In the genomic region with DNA sequence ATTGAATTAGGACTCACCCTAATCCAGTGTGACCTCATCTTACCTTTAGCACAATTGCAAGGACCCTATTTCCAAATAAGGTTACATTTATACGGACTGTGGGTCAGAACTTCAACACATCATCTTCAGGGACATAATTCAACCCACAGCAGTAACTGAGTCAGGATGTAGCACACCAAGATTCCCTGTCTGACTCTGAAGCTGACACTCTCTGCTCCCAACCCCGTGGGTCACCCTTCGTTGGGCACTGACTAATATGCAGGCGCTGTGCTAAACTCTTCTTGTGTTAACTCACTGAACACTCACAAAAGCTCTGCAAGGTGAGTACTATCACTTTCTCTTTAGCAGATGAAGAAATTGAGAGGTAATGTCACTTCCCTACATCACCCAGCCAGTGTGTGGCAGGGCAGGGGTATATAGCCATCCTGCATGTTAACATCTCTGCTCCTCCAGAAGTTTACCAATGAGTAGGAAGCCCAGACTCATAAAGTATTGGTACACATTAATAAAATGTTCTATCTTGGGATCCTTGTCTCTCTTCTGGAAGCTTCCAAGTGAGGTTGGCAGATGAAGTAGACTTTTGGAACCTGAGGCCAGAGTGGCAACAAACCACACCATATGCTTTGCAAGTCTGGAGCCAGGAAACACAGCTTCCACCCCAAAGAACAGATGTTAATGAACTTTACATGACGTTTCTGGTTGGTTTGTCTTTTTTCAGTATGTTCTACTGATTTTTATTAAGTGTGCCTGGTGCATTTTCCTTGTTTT, we compare ENCODE assay signal across 21 cellular contexts.
DNase-seq lines count a peak whose midpoint lies in the region; ATAC-seq and TF ChIP-seq lines count a peak whose summit lies in the region.
"Had no signal": no experiment of that assay in that cellular context is flagged by ENCODE, and none has a peak within 500 bp of the region (broad histone marks: within the 10 kb centered on the region; RNA-seq: fewer than 3 reads in every experiment).

No MANE protein-coding gene starts in this region.

- no peak overlapping the region for H3K4me3 ChIP-seq in epithelial cell of proximal tubule (ENCODE audit: low read depth, low read length)
- no peak overlapping the region for H3K4me3 ChIP-seq in CD8-positive, alpha-beta T cell (ENCODE audit: low read depth, low read length)
- H3K4me3 ChIP-seq: GM23338, Peyer's patch, SJCRH30 had no signal

- H3K4me1 Mint-ChIP-seq in CD8-positive, alpha-beta T cell (ENCODE audit: low read depth): no peaks in the 10 kb centered on the region
- H3K4me1 Mint-ChIP-seq: B cell, GM23338 had no signal

- peaks cover 7% of the 10 kb centered on the region for H3K27me3 Mint-ChIP-seq in CD8-positive, alpha-beta T cell (ENCODE audit: low read depth)

- no peak overlapping the region for H3K27ac Mint-ChIP-seq in CD8-positive, alpha-beta T cell
- H3K27ac Mint-ChIP-seq: B cell, GM23338 had no signal

- POLR2A ChIA-PET in CD8-positive, alpha-beta T cell (lab: Charles Lee): no interaction called here

- H3K36me3 ChIP-seq in CD8-positive, alpha-beta T cell (ENCODE audit: insufficient read depth, low read length): no peaks in the 10 kb centered on the region
- H3K36me3 ChIP-seq: Peyer's patch, SJCRH30 had no signal

- TF ChIP-seq CTCF in epithelial cell of proximal tubule (conservative IDR thresholded peaks at IDR 0.05; ENCODE audit: low read depth, low read length): no peak
- no peak for TF ChIP-seq CTCF in CD8-positive, alpha-beta T cell (IDR thresholded peaks at IDR 0.05)

- no peaks in the 10 kb centered on the region for H3K27me3 ChIP-seq in CD8-positive, alpha-beta T cell (ENCODE audit: insufficient read depth, low read length)
- H3K27me3 ChIP-seq: Peyer's patch, SJCRH30 had no signal

- DNase-seq in ACHN: peak; percentile 76
- peak; percentile 51 for DNase-seq in G401 (ENCODE audit: low spot score)
- DNase-seq in NCI-H1694 treated with DMSO at 0.1 percent for 48 hours (lab: John Stamatoyannopoulos, UW): peak; percentile 88
- DNase-seq in epithelial cell of proximal tubule (ENCODE audit: low read depth): peak; percentile 70
- DNase-seq in ecto neural progenitor cell (ENCODE audit: low spot score): no peak
- no peak for DNase-seq in HUDEP-2 (lab: John Stamatoyannopoulos, UW; ENCODE audit: unreplicated experiment in 76 of 76)
- DNase-seq in CD8-positive, alpha-beta T cell: no peak
- DNase-seq: DMS153, GDM1, Kasumi-1, NCI-H187, NCI-H2107, NCI-H2227 treated with DMSO at 0.1 percent for 48 hours, NCI-H510A treated with DMSO at 0.1 percent for 48 hours, NCI-H774, Peyer's patch, SJCRH30 had no signal

- in situ Hi-C loops in ACHN (cut with HindIII; ENCODE audit: low pct_ligation_motif_present, low pct_unique_long_range_greater_than_20kb, low sequenced_read_pairs): no loop called here
- in situ Hi-C loops in G401 (cut with HindIII; ENCODE audit: low sequenced_read_pairs): no loop called here

- CTCF ChIA-PET in CD8-positive, alpha-beta T cell (lab: Charles Lee): no interaction called here

- H3K36me3 Mint-ChIP-seq in CD8-positive, alpha-beta T cell: no peaks in the 10 kb centered on the region

- H3K4me1 ChIP-seq in CD8-positive, alpha-beta T cell (ENCODE audit: insufficient read depth, low read length): no peaks in the 10 kb centered on the region
- H3K4me1 ChIP-seq: Peyer's patch had no signal

- intact Hi-C loops in CD8-positive, alpha-beta T cell (cut with DNase I, micrococcal nuclease): no loop called here

- H3K27ac ChIP-seq in CD8-positive, alpha-beta T cell (ENCODE audit: low read depth, low read length): no peak overlapping the region
- H3K27ac ChIP-seq: Peyer's patch, SJCRH30 had no signal

- H3K4me3 Mint-ChIP-seq in CD8-positive, alpha-beta T cell: no peak overlapping the region
- H3K4me3 Mint-ChIP-seq: B cell, GM23338 had no signal

- no peak for ATAC-seq in GM18870 (IDR thresholded peaks at IDR 0.05; ENCODE audit: unreplicated experiment)
- no peak for ATAC-seq in CD8-positive, alpha-beta T cell
- ATAC-seq: GM23338, HCT116 had no signal

- H3K9me3 ChIP-seq in CD8-positive, alpha-beta T cell (ENCODE audit: low read length): no peaks in the 10 kb centered on the region
- H3K9me3 ChIP-seq: Peyer's patch, SJCRH30 had no signal

- H3K9me3 Mint-ChIP-seq in CD8-positive, alpha-beta T cell: peaks cover 2% of the 10 kb centered on the region
- H3K9me3 Mint-ChIP-seq: GM23338 had no signal

Comparison
In these comparisons a context has a peak if more than half of its experiments do, and no peak if none do; other contexts are left out.
1. DNase-seq: peak in ACHN (single experiment), G401 (single experiment), NCI-H1694 treated with DMSO at 0.1 percent for 48 hours (single experiment) and epithelial cell of proximal tubule (single experiment); none in ecto neural progenitor cell (single experiment), HUDEP-2 (0 of 76) and CD8-positive, alpha-beta T cell (0 of 7).